In the genomic region with DNA sequence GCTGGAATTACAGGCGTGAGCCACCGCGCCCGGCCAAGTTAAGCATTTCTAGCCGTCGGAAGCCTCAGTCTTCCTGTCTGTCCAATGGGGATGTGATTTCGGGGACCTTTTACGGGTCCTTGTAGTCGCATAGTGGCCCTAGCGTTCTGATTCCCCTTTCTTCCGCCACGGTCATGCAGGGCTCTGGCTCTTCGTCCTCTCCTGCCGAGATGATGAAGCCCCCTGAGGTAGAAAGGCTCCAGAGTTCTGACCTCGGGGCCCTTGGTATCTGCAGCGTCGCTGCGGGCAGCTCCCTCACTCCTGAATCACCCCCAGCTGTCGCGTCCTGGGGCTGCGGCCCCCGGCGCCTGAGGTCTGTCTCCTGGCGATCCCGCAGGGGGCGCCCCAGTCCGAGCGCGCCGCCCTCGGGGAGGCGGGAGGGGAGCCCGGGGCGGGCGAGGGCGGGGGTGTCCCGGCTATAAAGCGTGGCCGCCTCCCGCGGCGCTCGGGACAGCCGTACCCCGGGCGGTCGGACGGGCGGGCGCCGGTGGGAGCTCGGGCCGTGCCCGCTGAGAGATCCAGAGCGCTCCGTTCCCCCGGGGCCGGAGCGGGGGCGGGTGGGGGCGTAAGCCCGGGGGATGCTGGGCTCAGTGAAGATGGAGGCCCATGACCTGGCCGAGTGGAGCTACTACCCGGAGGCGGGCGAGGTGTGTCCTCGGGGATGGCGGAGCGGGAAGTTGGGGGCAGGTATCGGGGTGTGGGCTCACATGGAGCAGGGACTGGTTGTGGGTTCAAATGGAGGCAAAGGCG, we compare ENCODE assay signal across 8 cellular contexts. TPM values are rescaled to one million over a fixed set of nuclear protein-coding genes. Genes with fewer than 3 reads are reported as not detected.
DNase-seq lines count a peak whose midpoint lies in the region; ATAC-seq and TF ChIP-seq lines count a peak whose summit lies in the region.

A gene (plus strand): TSS at position 487 of the 789 bp plus-strand sequence. CDS start 131 bp downstream, at position 618.

- peaks cover 37 to 55% (median 50%) of the 10 kb centered on the region in 3 donors for H3K27me3 Mint-ChIP-seq in CD14-positive monocyte (ENCODE audit: low read depth in 3 of 3)
- no peaks in the 10 kb centered on the region for H3K27me3 Mint-ChIP-seq in progenitor cell of endocrine pancreas

- TF ChIP-seq CTCF in CD14-positive monocyte (IDR thresholded peaks at IDR 0.05) (peak; percentile 82), progenitor cell of endocrine pancreas (IDR thresholded peaks at IDR 0.05; ENCODE audit: unreplicated experiment) (peak; percentile 89)

- H3K36me3 Mint-ChIP-seq in CD14-positive monocyte (peaks cover 18 to 20% of the 10 kb centered on the region in 2 donors), progenitor cell of endocrine pancreas (ENCODE audit: insufficient read depth) (no peaks in the 10 kb centered on the region)

- H3K4me1 Mint-ChIP-seq in CD14-positive monocyte (peaks cover 30% of the 10 kb centered on the region), progenitor cell of endocrine pancreas (ENCODE audit: low read depth) (peaks cover 34% of the 10 kb centered on the region)

- DNase-seq in CD14-positive monocyte (ENCODE audit: low spot score), result no peak
- DNase-seq in NCI-H82 (lab: John Stamatoyannopoulos, UW), result peak; percentile 78
- DNase-seq in activated T-helper 9 cell treated with anti-CD3 and anti-CD28 coated beads, Interleukin-2, amount 50 U/mL, for 16 hours (ENCODE audit: low read depth), result peak; percentile 56
- peak; percentile 49 for DNase-seq in Right ventricle myocardium superior
- peak; percentile 71 for DNase-seq in progenitor cell of endocrine pancreas (ENCODE audit: low spot score, unreplicated experiment)
- no peak for DNase-seq in A172 (ENCODE audit: low spot score)
- no peak for DNase-seq in T1000 (lab: John Stamatoyannopoulos, UW)

- H3K9me3 Mint-ChIP-seq in CD14-positive monocyte (peaks cover 0 to 20% (median 10%) of the 10 kb centered on the region in 7 donors), progenitor cell of endocrine pancreas (ENCODE audit: low read depth) (no peaks in the 10 kb centered on the region)

- intact Hi-C loops in CD14-positive monocyte (cut with micrococcal nuclease) (loop anchor here (1.0 to 10.0 kb wide), 6 partner anchors 22 to 991 kb away; a partner anchor contains a TSS), Right ventricle myocardium superior (cut with DNase I) (no loop called here)

- ATAC-seq in GM21526 (IDR thresholded peaks at IDR 0.05; ENCODE audit: low FRiP score, unreplicated experiment) (peak; percentile 45), Right ventricle myocardium superior (ENCODE audit: poor library complexity) (peak; percentile 48)

- peak within 1 kb of the TSS; percentile 88 to 92 for H3K4me3 Mint-ChIP-seq in CD14-positive monocyte
- peak within 1 kb of the TSS; percentile 89 for H3K4me3 Mint-ChIP-seq in progenitor cell of endocrine pancreas (ENCODE audit: low read depth)

- H3K27ac Mint-ChIP-seq in CD14-positive monocyte (peak within 1 kb of the TSS in 5 of 7 donors; percentile 33 to 97 (median 97)), progenitor cell of endocrine pancreas (peak within 1 kb of the TSS; percentile 98)

RNA-seq across cellular contexts. Expression of the gene that starts here (rescaled TPM):
- polyA plus RNA-seq in CD14-positive monocyte, result not detected
- total RNA-seq in Right ventricle myocardium superior (not detected), progenitor cell of endocrine pancreas (23.5 and 25.4 TPM in 2 replicates)
- not detected in 2 replicates for total RNA-seq in A172 (2014; rRNA removed; shearing (Covaris generic))

Comparison
In these comparisons a context has a peak if more than half of its experiments do, and no peak if none do; other contexts are left out.
1. RNA of the gene that starts here (total RNA-seq): 23.5 to 25.4 TPM in progenitor cell of endocrine pancreas; not detected in Right ventricle myocardium superior (single experiment) and not detected in A172; every median in the first group is over 10 times any median in the second.
2. Peak in DNase-seq and ATAC-seq in Right ventricle myocardium superior; RNA of the gene not detected or under 1 TPM.
3. DNase-seq: peak in NCI-H82 (single experiment), activated T-helper 9 cell treated with anti-CD3 and anti-CD28 coated beads, Interleukin-2, amount 50 U/mL, for 16 hours (single experiment) and progenitor cell of endocrine pancreas (single experiment); none in CD14-positive monocyte (single experiment), A172 (single experiment) and T1000 (single experiment).